Comparison of ENCODE assay signal across 8 cellular contexts in the genomic region with DNA sequence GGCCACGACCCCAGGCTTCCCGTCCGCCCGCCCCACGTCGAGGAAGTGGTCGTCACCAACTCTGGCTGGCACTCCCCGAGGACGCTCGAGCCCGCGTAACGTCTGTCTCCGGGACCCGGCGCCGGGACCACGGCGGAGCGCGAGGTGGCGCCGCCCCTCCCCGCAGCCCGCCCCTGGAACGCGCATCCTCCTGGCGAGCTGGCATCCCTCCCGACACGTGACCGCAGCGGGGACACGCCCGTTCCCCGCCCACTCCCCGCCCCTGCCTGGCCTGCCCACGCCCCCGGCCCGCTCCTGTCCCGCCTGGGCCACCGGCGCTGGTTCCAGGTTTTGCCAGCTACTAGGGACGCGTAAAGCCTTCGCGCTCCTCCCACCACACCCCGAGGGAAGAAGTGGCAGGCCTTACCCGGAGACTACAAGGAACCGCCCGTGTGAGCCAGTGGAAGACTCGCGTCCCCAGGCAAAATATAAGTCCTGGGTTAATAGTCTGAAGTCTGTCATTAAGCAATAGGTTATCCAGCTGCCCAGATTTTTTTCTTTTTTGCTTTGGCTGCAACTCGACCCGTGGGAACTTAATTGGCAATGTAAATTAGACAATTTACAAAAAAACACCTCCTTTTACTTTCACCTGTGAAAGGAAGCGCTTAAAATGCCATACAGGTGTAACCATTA. TPM values are rescaled to one million over a fixed set of nuclear protein-coding genes. Genes with fewer than 3 reads are reported as not detected.
DNase-seq lines count a peak whose midpoint lies in the region; ATAC-seq lines count a peak whose summit lies in the region.

OSBPL1A (minus strand) TSS at position 131 of the 672 bp plus-strand sequence. CDS start 20,291 bp downstream, outside the sequence.

- H3K4me1 Mint-ChIP-seq in dendritic cell treated with granulocyte-macrophage colony-stimulating factor and Interleukin-4, amounts not matched to agents 40 ng/mL and 50 ng/mL, for 4 days (ENCODE audit: low read depth): peaks cover 16% of the 10 kb centered on the region

- intact Hi-C loops in dendritic cell treated with granulocyte-macrophage colony-stimulating factor and Interleukin-4, amounts not matched to agents 40 ng/mL and 50 ng/mL, for 4 days (cut with micrococcal nuclease): loop anchor here (2.0 to 5.0 kb wide), 2 partner anchors 29 to 36 kb away; partner anchors contain the start of gene IMPACT

- H3K27me3 Mint-ChIP-seq in dendritic cell treated with granulocyte-macrophage colony-stimulating factor and Interleukin-4, amounts not matched to agents 40 ng/mL and 50 ng/mL, for 4 days: no peaks in the 10 kb centered on the region

- H3K27ac Mint-ChIP-seq in dendritic cell treated with granulocyte-macrophage colony-stimulating factor and Interleukin-4, amounts not matched to agents 40 ng/mL and 50 ng/mL, for 4 days: peak within 1 kb of the TSS; percentile 85

- ATAC-seq in HG03520 (IDR thresholded peaks at IDR 0.05; ENCODE audit: unreplicated experiment) (peak; percentile 53), HG02840 (IDR thresholded peaks at IDR 0.05; ENCODE audit: low FRiP score, unreplicated experiment) (no peak)

- peak; percentile 95 for DNase-seq in Daoy (ENCODE audit: low read depth)
- peak; percentile 92 for DNase-seq in NCI-H748 (lab: John Stamatoyannopoulos, UW; ENCODE audit: unreplicated experiment)
- peak; percentile 81 to 82 for DNase-seq in activated CD4-positive, alpha-beta T cell treated with anti-CD3 and anti-CD28 coated beads, Interleukin-2, amount 50 U/mL, for 48 hours
- DNase-seq in left kidney (ENCODE audit: low read depth, low spot score): peak; percentile 98
- DNase-seq in stimulated activated CD4-positive, alpha-beta T cell treated with anti-CD3 and anti-CD28 coated beads, Interleukin-1b, Interleukin-23, amount 100 ng/mL, for 24 hours (ENCODE audit: low read depth in 4 of 4, low spot score in 1 of 4): peak; percentile 42 to 79 (median 65)

- peak within 1 kb of the TSS; percentile 77 for H3K4me3 Mint-ChIP-seq in dendritic cell treated with granulocyte-macrophage colony-stimulating factor and Interleukin-4, amounts not matched to agents 40 ng/mL and 50 ng/mL, for 4 days

- no peaks in the 10 kb centered on the region for H3K9me3 Mint-ChIP-seq in dendritic cell treated with granulocyte-macrophage colony-stimulating factor and Interleukin-4, amounts not matched to agents 40 ng/mL and 50 ng/mL, for 4 days

- no peaks in the 10 kb centered on the region for H3K36me3 Mint-ChIP-seq in dendritic cell treated with granulocyte-macrophage colony-stimulating factor and Interleukin-4, amounts not matched to agents 40 ng/mL and 50 ng/mL, for 4 days (ENCODE audit: low read depth)

RNA-seq across cellular contexts. Expression of gene OSBPL1A, which starts in this region (rescaled TPM):
- total RNA-seq in Daoy (2014; rRNA removed; shearing (Covaris generic)): 13.5 and 23.5 TPM in 2 replicates
